Comparison of ENCODE assay signal across 8 cellular contexts in genomic region chr9:124008307-124008854, GRCh38. TPM values are rescaled to one million over a fixed set of nuclear protein-coding genes. Genes with fewer than 3 reads are reported as not detected.
DNase-seq lines count a peak whose midpoint lies in the region; ATAC-seq, FAIRE-seq and TF ChIP-seq lines count a peak whose summit lies in the region.

No MANE protein-coding gene starts in this region.

- intact Hi-C loops in GM12878 (cut with micrococcal nuclease; ENCODE audit: unreplicated experiment) = no loop called here

- TF ChIP-seq EP300 in GM12878 (IDR thresholded peaks at IDR 0.05; ENCODE audit: borderline replicate concordance in 1 of 2, control insufficient read depth in 1 of 2, low read depth in 2 of 2, low read length in 2 of 2) = no peak

- no peak for TF ChIP-seq POLR2A in GM12878 (IDR thresholded peaks at IDR 0.05; ENCODE audit: low read depth, low read length)

- H3K4me3 ChIP-seq in MM.1S (ENCODE audit: low read length) (peak overlapping the region; percentile 36; the same call in 1 of the 2 replicates), GM12878 (peak overlapping the region; percentile 44; the same call in 1 of the 2 replicates)

- H3K79me2 ChIP-seq in MM.1S (ENCODE audit: low read length) (no peaks in the 10 kb centered on the region), GM12878 (ENCODE audit: control insufficient read depth, insufficient read depth, low read length) (no peaks in the 10 kb centered on the region; the same call in 1 of the 2 replicates)

- no peaks in the 10 kb centered on the region for H4K20me1 ChIP-seq in MM.1S (ENCODE audit: insufficient read depth, low read length)
- H4K20me1 ChIP-seq in GM12878 (ENCODE audit: control insufficient read depth, insufficient read depth) = peaks cover 5% of the 10 kb centered on the region; the same call in 1 of the 2 replicates

- H3K9me3 ChIP-seq in MM.1S (replicated peaks; ENCODE audit: insufficient read depth, low read length) = no peaks in the 10 kb centered on the region
- H3K9me3 ChIP-seq in GM12878 (replicated peaks; ENCODE audit: control insufficient read depth, insufficient read depth, low read length) = no peaks in the 10 kb centered on the region; the same call in 2 of the 3 replicates

- H2AFZ ChIP-seq in MM.1S (ENCODE audit: low read length) (no peak overlapping the region), GM12878 (ENCODE audit: control insufficient read depth, low read depth, low read length) (no peak overlapping the region)

- no peaks in the 10 kb centered on the region for H3F3A ChIP-seq in MM.1S (ENCODE audit: insufficient read depth, low read length)

- ATAC-seq in GM12878 (peak; percentile 23), HG03095 (IDR thresholded peaks at IDR 0.05; ENCODE audit: unreplicated experiment) (no peak), HG03139 (IDR thresholded peaks at IDR 0.05; ENCODE audit: unreplicated experiment) (no peak)

- 12% methylated on average over 49 of the region's 49 CpGs for WGBS in GM12878 (ENCODE audit: insufficient coverage, insufficient replicate concordance, low lambda C conversion rate, missing lambda C conversion rate)

- FAIRE-seq in GM12878 (lab: Jason Lieb, UNC) (no peak), urothelium cell line (lab: Jason Lieb, UNC) (no peak)

- POLR2A ChIA-PET in GM12878 (lab: Charles Lee) = interaction anchor here (1.2 kb wide), 1 partner anchor 10 kb away, joined by 4 read pairs; no protein-coding TSS in a partner anchor

- RAD21 ChIA-PET in GM12878 (lab: Charles Lee; ENCODE audit: unreplicated experiment) = interaction anchor here (7.4 kb wide), 1 partner anchor 11 kb away, joined by 52 read pairs; no protein-coding TSS in a partner anchor

- peak overlapping the region; percentile 40 for H3K4me2 ChIP-seq in MM.1S (ENCODE audit: low read depth, low read length)
- H3K4me2 ChIP-seq in GM12878 (ENCODE audit: control insufficient read depth, insufficient read depth) = peak overlapping the region; percentile 79

- peak; percentile 54 to 59 for DNase-seq in NCI-H2081 (lab: John Stamatoyannopoulos, UW)
- no peak for DNase-seq in NCI-H2081 treated with DMSO at 0.1 percent for 48 hours (lab: John Stamatoyannopoulos, UW)
- no peak for DNase-seq in MM.1S
- no peak for DNase-seq in GM12878 (ENCODE audit: low read depth, low spot score)
- DNase-seq in retina = peak; percentile 88
- no peak for DNase-seq in urothelium cell line (ENCODE audit: low spot score)

- SMC1A ChIA-PET in GM12878 (lab: Charles Lee; ENCODE audit: uncharacterized antibody, unreplicated experiment) = interaction anchor here (2.0 kb wide), 1 partner anchor 10 kb away, joined by 11 read pairs; no protein-coding TSS in a partner anchor

- H3K9ac ChIP-seq in MM.1S (ENCODE audit: low read length) = no peak overlapping the region
- no peak overlapping the region for H3K9ac ChIP-seq in GM12878 (ENCODE audit: control insufficient read depth, insufficient read depth, low read length)

- TF ChIP-seq CTCF in MM.1S (IDR thresholded peaks at IDR 0.05; ENCODE audit: low read length) = no peak
- no peak for TF ChIP-seq CTCF in GM12878 (IDR thresholded peaks at IDR 0.05 in 2 of 3, conservative IDR thresholded peaks at IDR 0.05 in 1 of 3; ENCODE audit: control insufficient read depth in 2 of 3, extremely low read depth in 1 of 3, insufficient read depth in 1 of 3, low read depth in 3 of 3, low read length in 3 of 3)

- no peaks in the 10 kb centered on the region for H3K9me2 ChIP-seq in MM.1S (replicated peaks; ENCODE audit: insufficient read depth, low read length)

- H3K27me3 ChIP-seq in MM.1S (replicated peaks; ENCODE audit: insufficient read depth, low read length) (peaks cover 82% of the 10 kb centered on the region), GM12878 (replicated peaks in 1 of 2; ENCODE audit: control insufficient read depth in 2 of 2, insufficient read depth in 2 of 2, low read length in 1 of 2) (peaks cover 0 to 52% of the 10 kb centered on the region in 2 experiments; a peak in 3 of 4 replicates)

- no peaks in the 10 kb centered on the region for H3K4me1 ChIP-seq in MM.1S (ENCODE audit: low read length)
- peaks cover 25% of the 10 kb centered on the region for H3K4me1 ChIP-seq in GM12878 (ENCODE audit: control insufficient read depth, insufficient read depth, low read length)

- no TSS peak for BruUV-seq in GM12878 (replicated peaks; lab: Mats Ljungman, UMichigan)

- H3K27ac ChIP-seq in MM.1S (ENCODE audit: low read length) (no peak overlapping the region), GM12878 (ENCODE audit: control insufficient read depth, insufficient read depth) (no peak overlapping the region)

- CTCF ChIA-PET in GM12878 (lab: Yijun Ruan, JAX) = interaction anchor here (0.6 kb wide), 1 partner anchor 77 kb away, joined by 3 read pairs; no protein-coding TSS in a partner anchor

- H3K36me3 ChIP-seq in MM.1S (replicated peaks; ENCODE audit: insufficient read depth, low read length) (no peaks in the 10 kb centered on the region), GM12878 (ENCODE audit: control insufficient read depth in 2 of 2, insufficient read depth in 2 of 2, low read length in 1 of 2) (no peaks in the 10 kb centered on the region)

- TF ChIP-seq RAD21 in GM12878 (IDR thresholded peaks at IDR 0.05; ENCODE audit: insufficient read depth, low read depth, low read length) = no peak

- in situ Hi-C loops in GM12878 (cut with MboI) = no loop called here

TF ChIP-seq in GM12878, 131 proteins besides CTCF, POLR2A, EP300 and RAD21 (continues in another document):
- no peak for TF ChIP-seq ESRRA (IDR thresholded peaks at IDR 0.05; ENCODE audit: low read length)
- TF ChIP-seq, protein P1, sequence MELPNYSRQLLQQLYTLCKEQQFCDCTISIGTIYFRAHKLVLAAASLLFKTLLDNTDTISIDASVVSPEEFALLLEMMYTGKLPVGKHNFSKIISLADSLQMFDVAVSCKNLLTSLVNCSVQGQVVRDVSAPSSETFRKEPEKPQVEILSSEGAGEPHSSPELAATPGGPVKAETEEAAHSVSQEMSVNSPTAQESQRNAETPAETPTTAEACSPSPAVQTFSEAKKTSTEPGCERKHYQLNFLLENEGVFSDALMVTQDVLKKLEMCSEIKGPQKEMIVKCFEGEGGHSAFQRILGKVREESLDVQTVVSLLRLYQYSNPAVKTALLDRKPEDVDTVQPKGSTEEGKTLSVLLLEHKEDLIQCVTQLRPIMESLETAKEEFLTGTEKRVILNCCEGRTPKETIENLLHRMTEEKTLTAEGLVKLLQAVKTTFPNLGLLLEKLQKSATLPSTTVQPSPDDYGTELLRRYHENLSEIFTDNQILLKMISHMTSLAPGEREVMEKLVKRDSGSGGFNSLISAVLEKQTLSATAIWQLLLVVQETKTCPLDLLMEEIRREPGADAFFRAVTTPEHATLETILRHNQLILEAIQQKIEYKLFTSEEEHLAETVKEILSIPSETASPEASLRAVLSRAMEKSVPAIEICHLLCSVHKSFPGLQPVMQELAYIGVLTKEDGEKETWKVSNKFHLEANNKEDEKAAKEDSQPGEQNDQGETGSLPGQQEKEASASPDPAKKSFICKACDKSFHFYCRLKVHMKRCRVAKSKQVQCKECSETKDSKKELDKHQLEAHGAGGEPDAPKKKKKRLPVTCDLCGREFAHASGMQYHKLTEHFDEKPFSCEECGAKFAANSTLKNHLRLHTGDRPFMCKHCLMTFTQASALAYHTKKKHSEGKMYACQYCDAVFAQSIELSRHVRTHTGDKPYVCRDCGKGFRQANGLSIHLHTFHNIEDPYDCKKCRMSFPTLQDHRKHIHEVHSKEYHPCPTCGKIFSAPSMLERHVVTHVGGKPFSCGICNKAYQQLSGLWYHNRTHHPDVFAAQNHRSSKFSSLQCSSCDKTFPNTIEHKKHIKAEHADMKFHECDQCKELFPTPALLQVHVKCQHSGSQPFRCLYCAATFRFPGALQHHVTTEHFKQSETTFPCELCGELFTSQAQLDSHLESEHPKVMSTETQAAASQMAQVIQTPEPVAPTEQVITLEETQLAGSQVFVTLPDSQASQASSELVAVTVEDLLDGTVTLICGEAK (IDR thresholded peaks at IDR 0.05; ENCODE audit: borderline replicate concordance) = no peak
- 0 out of 2 replicates have a peak, but pooled peaks have one; percentile 35 for TF ChIP-seq GATAD2B (conservative IDR thresholded peaks at IDR 0.05; ENCODE audit: low read depth)
- TF ChIP-seq ATF7 (IDR thresholded peaks at IDR 0.05; ENCODE audit: low read depth) = no peak
- TF ChIP-seq CBX3 (IDR thresholded peaks at IDR 0.05; ENCODE audit: borderline replicate concordance, low read depth) = no peak
- TF ChIP-seq, protein P2, sequence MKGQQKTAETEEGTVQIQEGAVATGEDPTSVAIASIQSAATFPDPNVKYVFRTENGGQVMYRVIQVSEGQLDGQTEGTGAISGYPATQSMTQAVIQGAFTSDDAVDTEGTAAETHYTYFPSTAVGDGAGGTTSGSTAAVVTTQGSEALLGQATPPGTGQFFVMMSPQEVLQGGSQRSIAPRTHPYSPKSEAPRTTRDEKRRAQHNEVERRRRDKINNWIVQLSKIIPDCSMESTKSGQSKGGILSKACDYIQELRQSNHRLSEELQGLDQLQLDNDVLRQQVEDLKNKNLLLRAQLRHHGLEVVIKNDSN (IDR thresholded peaks at IDR 0.05; ENCODE audit: borderline replicate concordance, extremely low read length, insufficient read depth, low read depth, low read length) = no peak
- TF ChIP-seq BRCA1 (IDR thresholded peaks at IDR 0.05; ENCODE audit: low read depth, low read length) = no peak

RNA-seq across cellular contexts. Expression of gene LHX2, which starts 3.2 kb away (rescaled TPM):
- 34.7 and 38.5 TPM in 2 replicates for total RNA-seq in GM12878 (2013; cell fraction: nucleolus; rRNA removed)
- 6.0 and 8.0 TPM in 2 replicates for total RNA-seq in GM12878 (2014; rRNA removed)
- 3.3 TPM in 2 replicates for total RNA-seq in GM12878 (2014; rRNA removed; fragmentation: Illumina TruSeq; extraction: Trizol)
- total RNA-seq in GM12878 (2021) = 9.0 and 10.3 TPM in 2 replicates
- 1.1 TPM for polyA plus RNA-seq in GM12878 (2011; ENCODE audit: low read depth)
- 46.5 and 69.8 TPM in 2 replicates for polyA plus RNA-seq in GM12878 (2011; rRNA removed)
- 109 and 126 TPM in 2 replicates for polyA plus RNA-seq in GM12878 (2011; cell fraction: cytosol; rRNA removed)
- 225 and 243 TPM in 2 replicates for polyA plus RNA-seq in GM12878 (2011; cell fraction: nucleus; rRNA removed)
- 1.7 and 4.5 TPM in 2 replicates for polyA plus RNA-seq in GM12878 (2012)
- 3.6 and 6.0 TPM in 2 replicates for polyA plus RNA-seq in GM12878 (2014; fragmentation: Illumina TruSeq; extraction: Trizol)
- polyA plus RNA-seq in GM12878 (2014; fragmentation: Nextera tagmentation; extraction: Ambion mirVana) = 1 to 10 TPM in 1 of 2 experiments, under 1 TPM in 1; 0.82 to 2.6 TPM
- 7.6 and 14.2 TPM in 2 replicates for polyA plus RNA-seq in GM12878 (2014; rRNA removed)
- polyA plus RNA-seq in GM12878 (2016; fragmentation: Nextera tagmentation; extraction: Ambion mirVana) = 1 to 10 TPM; 2.6 to 4.6 TPM
- 38.6 and 76.6 TPM in 2 replicates for polyA minus RNA-seq in GM12878 (2011; rRNA and poly(A)+ RNA removed)
- 49.9 and 53.2 TPM in 2 replicates for polyA minus RNA-seq in GM12878 (2011; cell fraction: cytosol; rRNA and poly(A)+ RNA removed)
- 34.7 and 46.5 TPM in 2 replicates for polyA minus RNA-seq in GM12878 (2011; cell fraction: nucleus; rRNA and poly(A)+ RNA removed)

Comparison
In these comparisons a context has a peak if more than half of its experiments do, and no peak if none do; other contexts are left out.
1. DNase-seq: peak in NCI-H2081 (2 of 2) and retina (single experiment); none in NCI-H2081 treated with DMSO at 0.1 percent for 48 hours (single experiment), MM.1S (single experiment), GM12878 (single experiment) and urothelium cell line (single experiment).